In the genomic region with DNA sequence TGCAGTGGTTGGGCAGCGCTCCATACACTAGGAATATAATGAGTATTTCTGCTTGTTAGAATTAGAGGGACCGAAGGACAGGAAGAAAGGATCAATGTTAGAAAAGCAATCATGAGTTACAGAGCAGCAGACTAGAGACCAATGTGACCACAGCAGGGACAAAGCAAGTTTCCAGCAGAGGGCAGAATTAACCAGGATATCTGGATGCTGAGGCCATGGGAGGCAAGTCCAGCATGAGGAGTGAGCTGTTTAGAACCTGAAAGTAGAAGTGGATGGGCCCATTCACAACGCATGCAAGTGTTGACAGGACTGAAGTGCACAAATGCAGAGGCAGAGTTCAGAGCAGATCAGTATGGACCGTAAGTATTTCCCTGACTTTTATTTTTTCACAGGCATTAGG, we compare ENCODE assay signal across 9 cellular contexts.
DNase-seq lines count a peak whose midpoint lies in the region; ATAC-seq and TF ChIP-seq lines count a peak whose summit lies in the region.
"Had no signal": no experiment of that assay in that cellular context is flagged by ENCODE, and none has a peak within 500 bp of the region (broad histone marks: within the 10 kb centered on the region; RNA-seq: fewer than 3 reads in every experiment).

No MANE protein-coding gene starts in this region.

- TF ChIP-seq CTCF in GM13977 (IDR thresholded peaks at IDR 0.05; ENCODE audit: extremely low read depth, insufficient read depth, missing control alignments) (peak; percentile 39), nephron progenitor cell (IDR thresholded peaks at IDR 0.05) (peak; percentile 54)

- no peak overlapping the region for H3K27ac ChIP-seq in caudate nucleus (ENCODE audit: low read depth, low read length)

- H3K27ac Mint-ChIP-seq in nephron progenitor cell = no peak overlapping the region
- H3K27ac Mint-ChIP-seq: dendritic cell treated with granulocyte-macrophage colony-stimulating factor and Interleukin-4, amounts not matched to agents 40 ng/mL and 50 ng/mL, for 4 days had no signal

- peaks cover 4% of the 10 kb centered on the region for H3K27me3 Mint-ChIP-seq in nephron progenitor cell (ENCODE audit: low read depth, poor library complexity)
- H3K27me3 Mint-ChIP-seq: dendritic cell treated with granulocyte-macrophage colony-stimulating factor and Interleukin-4, amounts not matched to agents 40 ng/mL and 50 ng/mL, for 4 days had no signal

- H3K9me3 Mint-ChIP-seq in nephron progenitor cell = peaks cover under 1% of the 10 kb centered on the region
- H3K9me3 Mint-ChIP-seq: dendritic cell treated with granulocyte-macrophage colony-stimulating factor and Interleukin-4, amounts not matched to agents 40 ng/mL and 50 ng/mL, for 4 days had no signal

- peaks cover 16% of the 10 kb centered on the region for H3K4me1 Mint-ChIP-seq in nephron progenitor cell

- DNase-seq in GM13977 (ENCODE audit: low spot score) (no peak), NCI-H2081 treated with DMSO at 0.1 percent for 48 hours (lab: John Stamatoyannopoulos, UW) (peak; percentile 0), caudate nucleus (lab: John Stamatoyannopoulos, UW) (peak in 41 of 61 donors; percentile 1 to 64 (median 23)), nephron progenitor cell (peak; percentile 35), cerebellum (ENCODE audit: low spot score) (no peak), NCI-H146 treated with DMSO at 0.1 percent for 48 hours (lab: John Stamatoyannopoulos, UW; ENCODE audit: unreplicated experiment) (no peak), T-helper 9 cell (no peak)

- no peaks in the 10 kb centered on the region for H3K36me3 Mint-ChIP-seq in nephron progenitor cell (ENCODE audit: low read depth)

- no peak for ATAC-seq in GM18519 (IDR thresholded peaks at IDR 0.05; ENCODE audit: low FRiP score, unreplicated experiment)

- H3K4me3 Mint-ChIP-seq in nephron progenitor cell = no peak overlapping the region
- H3K4me3 Mint-ChIP-seq: dendritic cell treated with granulocyte-macrophage colony-stimulating factor and Interleukin-4, amounts not matched to agents 40 ng/mL and 50 ng/mL, for 4 days had no signal

- in situ Hi-C loops in GM13977 (cut with MboI; ENCODE audit: low pct_unique_long_range_greater_than_20kb, low sequenced_read_pairs, unreplicated experiment) = no loop called here

Comparison
In these comparisons a context has a peak if more than half of its experiments do, and no peak if none do; other contexts are left out.
1. DNase-seq: peak in NCI-H2081 treated with DMSO at 0.1 percent for 48 hours (single experiment), caudate nucleus (41 of 61) and nephron progenitor cell (single experiment); none in GM13977 (single experiment), cerebellum (single experiment), NCI-H146 treated with DMSO at 0.1 percent for 48 hours (single experiment) and T-helper 9 cell (single experiment).